29 cellular contexts compared by ENCODE assay signal in the genomic region with DNA sequence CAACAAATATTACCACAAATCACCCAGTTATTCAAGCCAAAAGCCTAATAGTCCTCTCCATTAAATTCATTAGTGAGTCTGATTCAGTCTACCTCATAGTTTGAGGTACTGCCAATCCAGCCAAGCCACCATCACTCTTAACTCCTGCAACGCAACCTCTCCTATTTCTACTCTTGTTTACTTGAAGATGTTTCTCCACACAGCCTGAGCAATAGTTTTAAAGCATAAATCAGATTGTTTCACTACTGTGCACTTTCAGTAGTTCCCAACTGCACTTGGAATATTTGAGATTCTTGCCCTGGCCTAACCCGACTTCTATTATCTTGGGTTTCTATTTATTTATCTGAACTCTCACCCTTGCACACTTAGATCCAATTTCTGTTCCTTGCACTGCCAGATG.
"Had no signal": no experiment of that assay in that cellular context is flagged by ENCODE, and none has a peak within 500 bp of the region (broad histone marks: within the 10 kb centered on the region; RNA-seq: fewer than 3 reads in every experiment).

No MANE protein-coding gene starts in this region.

- DNase-seq: cerebellar nuclear complex; dorsolateral prefrontal cortex; effector CD4-positive, alpha-beta T cell; heart left ventricle; kidney glomerular epithelial cell; mesendoderm; midbrain; naive thymus-derived CD4-positive, alpha-beta T cell; nucleus accumbens; ovary; posterior cingulate gyrus; psoas muscle; right cardiac atrium; spleen; stimulated activated CD4-positive, alpha-beta T cell treated with anti-CD3 and anti-CD28 coated beads, Interleukin-4, amount 100 ng/mL, for 4 hours; stimulated activated naive CD8-positive, alpha-beta T cell treated with anti-CD3 and anti-CD28 coated beads, Interleukin-15, Interleukin-2, amounts not matched to agents 100 U/mL and 50 U/mL, for 24 hours; substantia nigra; testis; tibial artery had no signal

- H3K27ac ChIP-seq: dorsolateral prefrontal cortex, foreskin keratinocyte, gastroesophageal sphincter, heart left ventricle, hepatocyte, ovary, psoas muscle, skin epidermis, spleen, testis, tibial artery had no signal

- H3K4me2 ChIP-seq: hepatocyte had no signal

- H3K9me3 ChIP-seq: ovary, testis had no signal

- H3K4me3 ChIP-seq: dorsolateral prefrontal cortex, gastroesophageal sphincter, heart left ventricle, hepatocyte, lung, ovary, psoas muscle, skin epidermis, spleen, testis, tibial artery had no signal

- H3K36me3 ChIP-seq: gastroesophageal sphincter, heart left ventricle, ovary, spleen, tibial artery had no signal

- H3K27me3 ChIP-seq: dorsolateral prefrontal cortex, foreskin keratinocyte, gastroesophageal sphincter, heart left ventricle, hepatocyte, spleen, testis, tibial artery had no signal

- FAIRE-seq: colon, islet of Langerhans, urothelium cell line had no signal

- H2AFZ ChIP-seq: hepatocyte had no signal

- H3K4me1 ChIP-seq: testis had no signal

- ATAC-seq: gastroesophageal sphincter; heart left ventricle; left lobe of liver; naive thymus-derived CD4-positive, alpha-beta T cell; psoas muscle; right cardiac atrium; stimulated activated memory B cell treated with anti-CD40 and anti-IgM and Interleukin-4, amounts not matched to agents 10 μg/mL and 1 μg/mL and 100 μg/mL, for 72 hours; stimulated activated naive CD8-positive, alpha-beta T cell treated with anti-CD3 and anti-CD28 coated beads, Interleukin-15, Interleukin-2, amounts not matched to agents 100 U/mL and 50 U/mL, for 24 hours had no signal

- H3K79me2 ChIP-seq: hepatocyte had no signal
